ENCODE assay signal across 18 cellular contexts in the genomic region with DNA sequence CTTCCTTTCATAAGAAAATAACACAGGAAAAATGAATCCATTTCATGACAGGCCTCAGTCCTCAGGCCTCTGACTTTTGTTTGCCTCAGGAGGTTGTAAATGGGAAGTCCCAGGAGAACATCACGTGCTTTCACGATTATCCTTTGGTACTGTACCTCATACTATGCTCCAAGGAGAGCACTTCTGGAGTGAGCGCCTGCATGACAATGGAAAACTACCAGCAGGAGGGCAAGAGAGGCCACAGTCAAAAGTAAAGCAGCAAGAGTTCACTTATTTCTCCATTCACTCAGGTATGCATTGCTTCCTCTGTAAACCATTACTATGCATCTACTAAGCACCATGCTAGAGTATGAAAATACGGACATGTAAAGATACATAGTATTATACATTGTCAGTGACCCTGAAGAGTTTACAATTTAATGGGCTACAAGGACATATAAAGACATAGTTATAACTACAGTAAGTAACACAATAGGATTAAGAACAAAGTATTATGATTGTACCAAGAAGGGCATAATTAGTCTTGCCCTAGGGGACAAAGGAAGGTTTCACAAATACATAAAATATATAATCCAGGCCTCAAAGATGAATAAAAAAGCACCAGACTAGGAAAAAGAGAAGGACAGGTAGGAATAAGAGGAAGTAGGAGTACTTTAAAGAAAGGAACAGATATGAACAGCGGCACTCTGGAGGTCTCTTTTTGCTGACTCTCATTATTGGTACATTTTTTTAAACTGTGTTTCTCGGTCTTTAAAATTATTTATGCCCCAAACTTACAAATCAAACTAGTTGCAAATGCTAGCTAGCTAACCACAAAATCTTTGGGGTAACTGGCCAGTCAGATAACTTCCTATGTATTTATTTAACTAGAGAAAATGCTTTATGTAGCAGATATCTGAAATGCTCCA.
A peak's percentile ranks its signal among the peaks of the same experiment; 100 is the strongest.
DNase-seq lines count a peak whose midpoint lies in the region; ATAC-seq and TF ChIP-seq lines count a peak whose summit lies in the region.
"Had no signal": no experiment of that assay in that cellular context is flagged by ENCODE, and none has a peak within 500 bp of the region (broad histone marks: within the 10 kb centered on the region; RNA-seq: fewer than 3 reads in every experiment).

No MANE protein-coding gene starts in this region.

- H4K20me1 ChIP-seq in GM23338 (replicated peaks; ENCODE audit: insufficient read depth) = no peaks in the 10 kb centered on the region

- H3K27ac ChIP-seq in GM23338 (ENCODE audit: low read depth) (peak overlapping the region; percentile 23; the same call in 1 of the 2 replicates), iPS-18a (ENCODE audit: low read length) (peak overlapping the region; percentile 42)

- no peaks in the 10 kb centered on the region for H3F3A ChIP-seq in GM23338 (replicated peaks; ENCODE audit: low read depth)

- H3K27me3 ChIP-seq in GM23338 (ENCODE audit: insufficient read depth) (no peaks in the 10 kb centered on the region), iPS-18a (ENCODE audit: control insufficient read depth, insufficient read depth, low read length) (no peaks in the 10 kb centered on the region)

- ATAC-seq in GM23338 (peak; percentile 98), esophagus mucosa (no peak)
- ATAC-seq: SK-N-SH treated with all-trans-retinoic acid at 6 μM for 48 hours, T-helper 17 cell had no signal

- H3K36me3 ChIP-seq in GM23338 (ENCODE audit: insufficient read depth) = no peaks in the 10 kb centered on the region
- no peaks in the 10 kb centered on the region for H3K36me3 ChIP-seq in iPS-18a (ENCODE audit: control insufficient read depth, low read depth, low read length)

- H3K4me3 Mint-ChIP-seq in GM23338 = no peak overlapping the region
- H3K4me3 Mint-ChIP-seq: CD4-positive, alpha-beta T cell; T-helper 17 cell had no signal

- no peak overlapping the region for H3K9ac ChIP-seq in iPS-18a (ENCODE audit: low read length)

- H3K27ac Mint-ChIP-seq in GM23338 = peak overlapping the region; percentile 56; the same call in 1 of the 2 replicates
- H3K27ac Mint-ChIP-seq: CD4-positive, alpha-beta T cell; T-helper 17 cell had no signal

- H3K9me3 Mint-ChIP-seq in GM23338 = no peaks in the 10 kb centered on the region
- H3K9me3 Mint-ChIP-seq: CD4-positive, alpha-beta T cell had no signal

- H2AFZ ChIP-seq in GM23338 = no peak overlapping the region

- no peaks in the 10 kb centered on the region for H3K9me3 ChIP-seq in iPS-18a (ENCODE audit: control insufficient read depth, low read depth, low read length)

- no peaks in the 10 kb centered on the region for H3K79me2 ChIP-seq in GM23338 (replicated peaks; ENCODE audit: insufficient read depth)

- 0 out of 2 replicates have a peak overlapping the region, but pooled peaks have one; percentile 10 for H3K4me2 ChIP-seq in GM23338

- TF ChIP-seq CTCF in GM23338 (conservative IDR thresholded peaks at IDR 0.05; ENCODE audit: low read depth in 2 of 2) = no peak

- peaks cover 44% of the 10 kb centered on the region for H3K4me1 Mint-ChIP-seq in GM23338
- H3K4me1 Mint-ChIP-seq: T-helper 17 cell had no signal

- DNase-seq in GM23338 (ENCODE audit: low spot score) (peak; percentile 76), NCI-H187 treated with DMSO at 0.1 percent for 48 hours (lab: John Stamatoyannopoulos, UW) (peak; percentile 79), NCI-H69 (lab: John Stamatoyannopoulos, UW) (peak; percentile 89), NCI-H146 treated with DMSO at 0.1 percent for 48 hours (lab: John Stamatoyannopoulos, UW; ENCODE audit: unreplicated experiment) (no peak), SIG-M5 treated with dmso at 0.1 percent for 504 hours (lab: John Stamatoyannopoulos, UW; ENCODE audit: unreplicated experiment) (no peak)
- no peak for DNase-seq in stimulated activated CD4-positive, alpha-beta T cell treated with anti-CD3 and anti-CD28 coated beads, Interleukin-4, amount 100 ng/mL, for 1 hour
- DNase-seq: ACHN; Calu3; CD4-positive, alpha-beta T cell; GDM1; HCEC 1CT; MV-4-11; NCI-H1417 treated with DMSO at 0.1 percent for 48 hours; NCI-H526 treated with DMSO at 0.1 percent for 48 hours; T-helper 17 cell had no signal

- no peaks in the 10 kb centered on the region for H3K36me3 Mint-ChIP-seq in GM23338 (ENCODE audit: low read depth)

- H3K27me3 Mint-ChIP-seq in GM23338 (ENCODE audit: insufficient read depth, low read depth, poor library complexity) = no peaks in the 10 kb centered on the region
- H3K27me3 Mint-ChIP-seq: CD4-positive, alpha-beta T cell; T-helper 17 cell had no signal

- peaks cover 34% of the 10 kb centered on the region for H3K4me1 ChIP-seq in GM23338 (ENCODE audit: insufficient read depth)
- H3K4me1 ChIP-seq in iPS-18a (ENCODE audit: control insufficient read depth, low read depth, low read length) = peaks cover 41% of the 10 kb centered on the region

- no peaks in the 10 kb centered on the region for H3K9me2 ChIP-seq in GM23338 (ENCODE audit: insufficient read depth)

- H3K4me3 ChIP-seq in GM23338 = no peak overlapping the region
- H3K4me3 ChIP-seq in iPS-18a (ENCODE audit: low read length) = peak overlapping the region; percentile 27

TF ChIP-seq in GM23338, 12 proteins besides CTCF, POLR2A, EP300 and RAD21:
- TF ChIP-seq NANOG (IDR thresholded peaks at IDR 0.05; ENCODE audit: borderline replicate concordance) = peak; percentile 42; the same call in 1 of the 2 replicates
- no peak for TF ChIP-seq EZH2phosphoT487 (IDR thresholded peaks at IDR 0.05; ENCODE audit: unreplicated experiment)
- TF ChIP-seq EZH2 (IDR thresholded peaks at IDR 0.05; ENCODE audit: low read depth, unreplicated experiment) = no peak
- TF ChIP-seq ZNF462 (CRISPR knock-in tag; IDR thresholded peaks at IDR 0.05) = peak; percentile 99
- no peak for TF ChIP-seq POLR2AphosphoS5 (IDR thresholded peaks at IDR 0.05; ENCODE audit: low read depth)
- TF ChIP-seq ZNF114 (CRISPR knock-in tag; IDR thresholded peaks at IDR 0.05) = peak; percentile 90; the same call in 1 of the 2 replicates
- 0 out of 2 replicates have a peak, but pooled peaks have one; percentile 28 for TF ChIP-seq CREB1 (CRISPR knock-in tag; IDR thresholded peaks at IDR 0.05; ENCODE audit: low read depth)

Comparison
In these comparisons a context has a peak if more than half of its experiments do, and no peak if none do; other contexts are left out.
1. DNase-seq: peak in GM23338 (single experiment), NCI-H187 treated with DMSO at 0.1 percent for 48 hours (single experiment) and NCI-H69 (single experiment); none in stimulated activated CD4-positive, alpha-beta T cell treated with anti-CD3 and anti-CD28 coated beads, Interleukin-4, amount 100 ng/mL, for 1 hour (single experiment), NCI-H146 treated with DMSO at 0.1 percent for 48 hours (single experiment) and SIG-M5 treated with dmso at 0.1 percent for 504 hours (single experiment).